In genomic region chr9:109453210-109453842, GRCh38 we compare ENCODE assay signal across 14 cellular contexts. TPM values are rescaled to one million over a fixed set of nuclear protein-coding genes. Genes with fewer than 3 reads are reported as not detected.
DNase-seq lines count a peak whose midpoint lies in the region; ATAC-seq and TF ChIP-seq lines count a peak whose summit lies in the region.
"Had no signal": no experiment of that assay in that cellular context is flagged by ENCODE, and none has a peak within 500 bp of the region (broad histone marks: within the 10 kb centered on the region; RNA-seq: fewer than 3 reads in every experiment).

No MANE protein-coding gene starts in this region.

- no peaks in the 10 kb centered on the region for H3K9me3 Mint-ChIP-seq in HFFc6
- H3K9me3 Mint-ChIP-seq: activated naive CD8-positive, alpha-beta T cell treated with anti-CD3 and anti-CD28 coated beads for 36 hours had no signal

- H3K4me3 ChIP-seq in WERI-Rb-1 (ENCODE audit: low read depth, low read length), result no peak overlapping the region
- H3K4me3 ChIP-seq in fibroblast of the aortic adventitia (ENCODE audit: low read depth, low read length), result no peak overlapping the region
- H3K4me3 ChIP-seq in skin epidermis, result no peak overlapping the region
- H3K4me3 ChIP-seq: Peyer's patch had no signal

- peaks cover 27% of the 10 kb centered on the region for H3K27me3 Mint-ChIP-seq in HFFc6 (ENCODE audit: insufficient read depth)

- DNase-seq in HFFc6, result peak; percentile 63
- no peak for DNase-seq in WERI-Rb-1
- DNase-seq in fibroblast of the aortic adventitia (ENCODE audit: low read depth), result peak; percentile 81
- DNase-seq in activated T-cell treated with anti-CD3 and anti-CD28 coated beads, Interleukin-2, amount 50 U/mL, for 48 hours, result no peak
- DNase-seq in inferior parietal cortex (ENCODE audit: extremely low spot score), result no peak
- DNase-seq: activated CD4-positive, alpha-beta T cell treated with anti-CD3 and anti-CD28 coated beads, Interleukin-2, amount 50 U/mL, for 4 hours; activated naive CD8-positive, alpha-beta T cell treated with anti-CD3 and anti-CD28 coated beads for 36 hours; H7; left ventricle myocardium superior; Peyer's patch; right cardiac atrium had no signal

- no peaks in the 10 kb centered on the region; the same call in 1 of the 2 replicates for H3K36me3 ChIP-seq in WERI-Rb-1

- no peaks in the 10 kb centered on the region for H3K9me3 ChIP-seq in WERI-Rb-1 (ENCODE audit: severe bottlenecking)
- H3K9me3 ChIP-seq: Peyer's patch had no signal

- H3K27ac Mint-ChIP-seq in HFFc6, result peak overlapping the region; percentile 58
- H3K27ac Mint-ChIP-seq: activated naive CD8-positive, alpha-beta T cell treated with anti-CD3 and anti-CD28 coated beads for 36 hours had no signal

- H3K27ac ChIP-seq in WERI-Rb-1 (peak overlapping the region; percentile 18; the same call in 1 of the 2 replicates), skin epidermis (peak overlapping the region in 11 of 21 experiments; percentile 10 to 67 (median 40))
- H3K27ac ChIP-seq: Peyer's patch had no signal

- TF ChIP-seq CTCF in HFFc6 (IDR thresholded peaks at IDR 0.05) (no peak), WERI-Rb-1 (IDR thresholded peaks at IDR 0.05; ENCODE audit: low read depth, low read length) (no peak), fibroblast of the aortic adventitia (IDR thresholded peaks at IDR 0.05; ENCODE audit: insufficient read depth, low read length) (no peak)

- no peaks in the 10 kb centered on the region for H3K27me3 ChIP-seq in WERI-Rb-1 (ENCODE audit: insufficient read depth, low read depth, severe bottlenecking)
- H3K27me3 ChIP-seq: Peyer's patch had no signal

- peaks cover 16% of the 10 kb centered on the region for H3K4me1 Mint-ChIP-seq in HFFc6 (ENCODE audit: low read depth)

- H3K36me3 Mint-ChIP-seq in HFFc6 (ENCODE audit: low read depth), result no peaks in the 10 kb centered on the region
- H3K36me3 Mint-ChIP-seq: activated naive CD8-positive, alpha-beta T cell treated with anti-CD3 and anti-CD28 coated beads for 36 hours had no signal

- ATAC-seq in GM19455 (IDR thresholded peaks at IDR 0.05; ENCODE audit: unreplicated experiment) (no peak), GM19452 (IDR thresholded peaks at IDR 0.05; ENCODE audit: unreplicated experiment) (no peak)
- ATAC-seq: left ventricle myocardium superior had no signal

- no peak overlapping the region for H3K4me3 Mint-ChIP-seq in HFFc6
- H3K4me3 Mint-ChIP-seq: activated naive CD8-positive, alpha-beta T cell treated with anti-CD3 and anti-CD28 coated beads for 36 hours had no signal

RNA-seq across cellular contexts. Expression of gene PTPN3, which starts 44.8 kb away (rescaled TPM):
- not detected for total RNA-seq in HFFc6 (2021; fragmentation: NEBNext Ultra II Directional; extraction: Animal tissue kit (Norgen Biotek cat#: 25700))
- total RNA-seq in fibroblast of the aortic adventitia (ENCODE audit: low replicate concordance), result 0.99 and 2.0 TPM in 2 replicates

Comparison
In these comparisons a context has a peak if more than half of its experiments do, and no peak if none do; other contexts are left out.
1. DNase-seq: peak in HFFc6 (single experiment) and fibroblast of the aortic adventitia (single experiment); none in WERI-Rb-1 (single experiment), activated T-cell treated with anti-CD3 and anti-CD28 coated beads, Interleukin-2, amount 50 U/mL, for 48 hours (0 of 2) and inferior parietal cortex (single experiment).